22 cellular contexts compared by ENCODE assay signal in the genomic region with DNA sequence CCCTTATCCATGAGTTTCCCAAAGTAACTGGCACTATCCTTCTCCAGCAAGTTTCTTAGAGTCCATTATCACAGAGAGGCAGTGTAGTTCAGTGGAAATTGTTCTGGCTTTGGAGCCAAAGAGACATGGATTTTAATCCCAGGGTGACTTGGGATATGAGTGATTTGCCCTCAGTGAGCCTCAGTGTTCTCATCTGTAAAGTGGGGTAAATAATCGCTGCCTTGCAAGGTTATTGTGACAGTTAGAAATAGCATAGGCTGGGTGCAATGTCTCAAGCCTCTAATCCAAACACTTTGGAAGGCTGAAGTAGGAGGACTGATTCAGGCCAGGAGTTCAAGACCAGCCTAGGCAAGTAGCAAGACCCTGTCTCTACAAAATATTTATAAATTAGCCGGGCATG.
"Had no signal": no experiment of that assay in that cellular context is flagged by ENCODE, and none has a peak within 500 bp of the region (broad histone marks: within the 10 kb centered on the region; RNA-seq: fewer than 3 reads in every experiment).

No MANE protein-coding gene starts in this region.

- ATAC-seq: left lobe of liver, natural killer cell, sciatic nerve had no signal

- H3K27me3 ChIP-seq: esophagus squamous epithelium, ovary, suprapubic skin, thyroid gland had no signal

- H3K27ac ChIP-seq: lower lobe of right lung, ovary, skin epidermis, suprapubic skin, thyroid gland had no signal

- H3K9me3 ChIP-seq: esophagus squamous epithelium, lower lobe of right lung, ovary, suprapubic skin, thyroid gland had no signal

- H3K9me3 Mint-ChIP-seq: memory B cell, natural killer cell, type B pancreatic cell had no signal

- FAIRE-seq: colon, urothelium cell line had no signal

- H3K27ac Mint-ChIP-seq: dendritic cell treated with granulocyte-macrophage colony-stimulating factor and Interleukin-4, amounts not matched to agents 40 ng/mL and 50 ng/mL, for 4 days; mesothelial cell of epicardium; natural killer cell; type B pancreatic cell had no signal

- H3K4me3 ChIP-seq: esophagus squamous epithelium, lower lobe of right lung, ovary, skin epidermis, suprapubic skin, thyroid gland had no signal

- H3K4me3 Mint-ChIP-seq: dendritic cell treated with granulocyte-macrophage colony-stimulating factor and Interleukin-4, amounts not matched to agents 40 ng/mL and 50 ng/mL, for 4 days; memory B cell; mesothelial cell of epicardium; natural killer cell; neural crest cell; type B pancreatic cell had no signal

- H3K36me3 ChIP-seq: esophagus squamous epithelium, ovary, suprapubic skin, thyroid gland had no signal

- H3K4me1 Mint-ChIP-seq: neural crest cell had no signal

- H3K36me3 Mint-ChIP-seq: mesothelial cell of epicardium, natural killer cell, type B pancreatic cell had no signal

- DNase-seq: cerebellar nuclear complex; esophagus squamous epithelium; hippocampal formation; lower lobe of right lung; natural killer cell; nucleus accumbens; ovary; stimulated activated CD4-positive, alpha-beta T cell treated with anti-CD3 and anti-CD28 coated beads, Interleukin-2, amount 100 ng/mL, for 24 hours; stimulated activated CD4-positive, alpha-beta T cell treated with anti-CD3 and anti-CD28 coated beads, Interleukin-4, amount 100 ng/mL, for 4 hours; stimulated activated naive CD4-positive, alpha-beta T cell treated with Interleukin-2 at 50 U/mL for 16 hours; thyroid gland had no signal
